Comparison of ENCODE assay signal across 19 cellular contexts in genomic region chr3:18747383-18747782, GRCh38.
A peak's percentile ranks its signal among the peaks of the same experiment; 100 is the strongest.
DNase-seq lines count a peak whose midpoint lies in the region; ATAC-seq and TF ChIP-seq lines count a peak whose summit lies in the region.
"Had no signal": no experiment of that assay in that cellular context is flagged by ENCODE, and none has a peak within 500 bp of the region (broad histone marks: within the 10 kb centered on the region; RNA-seq: fewer than 3 reads in every experiment).

No MANE protein-coding gene starts in this region.

- H3K36me3 Mint-ChIP-seq in endothelial cell (ENCODE audit: low read depth, unreplicated experiment), result no peaks in the 10 kb centered on the region
- H3K36me3 Mint-ChIP-seq: neural progenitor cell had no signal

- H3K9me3 ChIP-seq in neutrophil, result no peaks in the 10 kb centered on the region
- H3K9me3 ChIP-seq: SJSA1 had no signal

- H3K27me3 Mint-ChIP-seq in endothelial cell (ENCODE audit: unreplicated experiment), result no peaks in the 10 kb centered on the region
- H3K27me3 Mint-ChIP-seq: activated naive CD8-positive, alpha-beta T cell treated with anti-CD3 and anti-CD28 coated beads for 36 hours had no signal

- DNase-seq in Kasumi-1 (lab: John Stamatoyannopoulos, UW), result peak; percentile 5 to 21
- peak; percentile 72 for DNase-seq in SKM-1 treated with dmso at 0.1 percent for 144 hours (lab: John Stamatoyannopoulos, UW; ENCODE audit: unreplicated experiment)
- DNase-seq in NCI-H2081 (lab: John Stamatoyannopoulos, UW), result no peak
- no peak for DNase-seq in GM19238 (ENCODE audit: insufficient read length, low spot score)
- DNase-seq in endothelial cell (ENCODE audit: low spot score), result no peak
- DNase-seq in T-helper 1 cell, result no peak
- DNase-seq: activated naive CD8-positive, alpha-beta T cell treated with anti-CD3 and anti-CD28 coated beads for 36 hours; activated T-cell treated with anti-CD3 and anti-CD28 coated beads, Interleukin-2, amount 50 U/mL, for 1 hour; brain microvascular endothelial cell; Calu3; erythroblast; HFFc6; retina; substantia nigra had no signal

- no peaks in the 10 kb centered on the region for H3K9me3 Mint-ChIP-seq in endothelial cell (ENCODE audit: unreplicated experiment)
- H3K9me3 Mint-ChIP-seq: neural progenitor cell had no signal

- no peaks in the 10 kb centered on the region for H3K27me3 ChIP-seq in neutrophil
- H3K27me3 ChIP-seq: brain microvascular endothelial cell, neural progenitor cell, SJSA1 had no signal

- H3K27ac Mint-ChIP-seq in endothelial cell (ENCODE audit: unreplicated experiment), result no peak overlapping the region
- H3K27ac Mint-ChIP-seq: activated naive CD8-positive, alpha-beta T cell treated with anti-CD3 and anti-CD28 coated beads for 36 hours; HFFc6; neural progenitor cell had no signal

- peak overlapping the region; percentile 91 for H3K27ac ChIP-seq in neutrophil
- H3K27ac ChIP-seq: brain microvascular endothelial cell, neural progenitor cell, SJSA1 had no signal

- ATAC-seq in GM18858 (IDR thresholded peaks at IDR 0.05; ENCODE audit: unreplicated experiment), result peak; percentile 34
- ATAC-seq: K562 had no signal

- H3K36me3 ChIP-seq in neutrophil, result no peaks in the 10 kb centered on the region
- H3K36me3 ChIP-seq: brain microvascular endothelial cell, neural progenitor cell, SJSA1 had no signal

- no peak overlapping the region for H3K4me3 Mint-ChIP-seq in endothelial cell (ENCODE audit: unreplicated experiment)
- H3K4me3 Mint-ChIP-seq: activated naive CD8-positive, alpha-beta T cell treated with anti-CD3 and anti-CD28 coated beads for 36 hours; HFFc6; neural progenitor cell had no signal

- peaks cover 2% of the 10 kb centered on the region for H3K4me1 Mint-ChIP-seq in endothelial cell (ENCODE audit: unreplicated experiment)
- H3K4me1 Mint-ChIP-seq: neural progenitor cell had no signal

- no peak overlapping the region for H3K4me3 ChIP-seq in neutrophil (ENCODE audit: low read depth in 1 of 2, low read length in 1 of 2)
- H3K4me3 ChIP-seq: K562, neural progenitor cell, SJSA1 had no signal

- TF ChIP-seq CTCF in neutrophil (IDR thresholded peaks at IDR 0.05) (no peak), endothelial cell (IDR thresholded peaks at IDR 0.05; ENCODE audit: unreplicated experiment) (no peak)

- H3K4me1 ChIP-seq in neutrophil (ENCODE audit: control insufficient read depth in 1 of 2, insufficient read depth in 1 of 2, low read depth in 1 of 2, low read length in 1 of 2), result peaks cover 33 to 36% of the 10 kb centered on the region in 2 experiments
- H3K4me1 ChIP-seq: SJSA1 had no signal

Comparison
In these comparisons a context has a peak if more than half of its experiments do, and no peak if none do; other contexts are left out.
1. DNase-seq: peak in Kasumi-1 (2 of 2) and SKM-1 treated with dmso at 0.1 percent for 144 hours (single experiment); none in NCI-H2081 (0 of 2), GM19238 (single experiment), endothelial cell (single experiment) and T-helper 1 cell (0 of 5).